ENCODE assay signal across 19 cellular contexts in the genomic region with DNA sequence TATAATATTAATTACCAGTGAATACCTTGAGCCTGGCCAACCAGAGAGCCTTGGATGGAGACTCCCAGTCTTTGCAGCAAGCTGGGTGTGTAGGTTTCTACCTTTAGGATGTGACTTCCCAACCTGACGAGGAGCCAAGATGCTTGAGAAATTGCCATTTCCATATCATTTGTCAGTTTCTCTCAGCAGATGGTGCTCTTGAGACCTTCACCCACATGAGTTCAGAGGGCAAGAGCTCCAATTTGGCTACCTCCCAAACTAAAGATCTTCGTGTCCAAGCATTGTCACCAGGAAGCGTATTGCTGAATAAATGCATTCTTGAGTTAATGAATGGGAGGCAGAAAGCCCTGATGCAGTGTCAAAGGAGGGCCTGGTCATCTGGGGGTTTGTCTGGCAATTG.
"Had no signal": no experiment of that assay in that cellular context is flagged by ENCODE, and none has a peak within 500 bp of the region (broad histone marks: within the 10 kb centered on the region; RNA-seq: fewer than 3 reads in every experiment).

No MANE protein-coding gene starts in this region.

- H3K4me1 ChIP-seq: adrenal gland, esophagus squamous epithelium, stomach had no signal

- H3K36me3 ChIP-seq: adrenal gland, esophagus squamous epithelium, stomach, WERI-Rb-1 had no signal

- H3K4me1 Mint-ChIP-seq: stimulated activated effector memory CD8-positive, alpha-beta T cell treated with anti-CD3 and anti-CD28 coated beads, Interleukin-12 subunit alpha, Interleukin-12 subunit beta, amount 100 ng/mL, for 72 hours had no signal

- DNase-seq: activated CD4-positive, alpha-beta T cell treated with anti-CD3 and anti-CD28 coated beads for 1 hour; activated gamma-delta T cell; adrenal gland; dermis blood vessel endothelial cell; effector memory CD4-positive, alpha-beta T cell; esophagus squamous epithelium; left cardiac atrium; nucleus accumbens; stimulated activated CD4-positive, alpha-beta T cell treated with anti-CD3 and anti-CD28 coated beads, Interleukin-4, amount 100 ng/mL, for 1 hour; stomach; WERI-Rb-1 had no signal

- H3K27ac Mint-ChIP-seq: activated naive CD4-positive, alpha-beta T cell treated with anti-CD3 and anti-CD28 coated beads, Interleukin-2, amount 50 U/mL, for 72 hours; mesothelial cell of epicardium; natural killer cell treated with Interleukin-12 subunit alpha and Interleukin-12 subunit beta and Interleukin-15 and Interleukin-18, amount 100 ng/mL, for 72 hours; stimulated activated effector memory CD8-positive, alpha-beta T cell treated with anti-CD3 and anti-CD28 coated beads, Interleukin-12 subunit alpha, Interleukin-12 subunit beta, amount 100 ng/mL, for 72 hours; type B pancreatic cell had no signal

- H3K36me3 Mint-ChIP-seq: activated naive CD4-positive, alpha-beta T cell treated with anti-CD3 and anti-CD28 coated beads, Interleukin-2, amount 50 U/mL, for 72 hours; mesothelial cell of epicardium; natural killer cell treated with Interleukin-12 subunit alpha and Interleukin-12 subunit beta and Interleukin-15 and Interleukin-18, amount 100 ng/mL, for 72 hours; stimulated activated effector memory CD8-positive, alpha-beta T cell treated with anti-CD3 and anti-CD28 coated beads, Interleukin-12 subunit alpha, Interleukin-12 subunit beta, amount 100 ng/mL, for 72 hours; type B pancreatic cell had no signal

- H3K4me3 Mint-ChIP-seq: mesothelial cell of epicardium; natural killer cell treated with Interleukin-12 subunit alpha and Interleukin-12 subunit beta and Interleukin-15 and Interleukin-18, amount 100 ng/mL, for 72 hours; stimulated activated effector memory CD8-positive, alpha-beta T cell treated with anti-CD3 and anti-CD28 coated beads, Interleukin-12 subunit alpha, Interleukin-12 subunit beta, amount 100 ng/mL, for 72 hours; type B pancreatic cell had no signal

- H3K9me3 Mint-ChIP-seq: activated naive CD4-positive, alpha-beta T cell treated with anti-CD3 and anti-CD28 coated beads, Interleukin-2, amount 50 U/mL, for 72 hours; natural killer cell treated with Interleukin-12 subunit alpha and Interleukin-12 subunit beta and Interleukin-15 and Interleukin-18, amount 100 ng/mL, for 72 hours; stimulated activated effector memory CD8-positive, alpha-beta T cell treated with anti-CD3 and anti-CD28 coated beads, Interleukin-12 subunit alpha, Interleukin-12 subunit beta, amount 100 ng/mL, for 72 hours; type B pancreatic cell had no signal

- H3K27ac ChIP-seq: adrenal gland, esophagus squamous epithelium, stomach, WERI-Rb-1 had no signal

- H3K9me3 ChIP-seq: adrenal gland, esophagus squamous epithelium, stomach had no signal

- H3K4me2 ChIP-seq: smooth muscle cell had no signal

- H3K4me3 ChIP-seq: adrenal gland, esophagus squamous epithelium, lung, smooth muscle cell, stomach had no signal

- ATAC-seq: activated naive CD4-positive, alpha-beta T cell treated with anti-CD3 and anti-CD28 coated beads, Interleukin-2, amount 50 U/mL, for 72 hours; left cardiac atrium; natural killer cell treated with Interleukin-12 subunit alpha and Interleukin-12 subunit beta and Interleukin-15 and Interleukin-18, amount 100 ng/mL, for 72 hours; sciatic nerve; stimulated activated effector memory CD8-positive, alpha-beta T cell treated with anti-CD3 and anti-CD28 coated beads, Interleukin-12 subunit alpha, Interleukin-12 subunit beta, amount 100 ng/mL, for 72 hours had no signal
